Comparison of ENCODE assay signal across 1 cellular context in the genomic region with DNA sequence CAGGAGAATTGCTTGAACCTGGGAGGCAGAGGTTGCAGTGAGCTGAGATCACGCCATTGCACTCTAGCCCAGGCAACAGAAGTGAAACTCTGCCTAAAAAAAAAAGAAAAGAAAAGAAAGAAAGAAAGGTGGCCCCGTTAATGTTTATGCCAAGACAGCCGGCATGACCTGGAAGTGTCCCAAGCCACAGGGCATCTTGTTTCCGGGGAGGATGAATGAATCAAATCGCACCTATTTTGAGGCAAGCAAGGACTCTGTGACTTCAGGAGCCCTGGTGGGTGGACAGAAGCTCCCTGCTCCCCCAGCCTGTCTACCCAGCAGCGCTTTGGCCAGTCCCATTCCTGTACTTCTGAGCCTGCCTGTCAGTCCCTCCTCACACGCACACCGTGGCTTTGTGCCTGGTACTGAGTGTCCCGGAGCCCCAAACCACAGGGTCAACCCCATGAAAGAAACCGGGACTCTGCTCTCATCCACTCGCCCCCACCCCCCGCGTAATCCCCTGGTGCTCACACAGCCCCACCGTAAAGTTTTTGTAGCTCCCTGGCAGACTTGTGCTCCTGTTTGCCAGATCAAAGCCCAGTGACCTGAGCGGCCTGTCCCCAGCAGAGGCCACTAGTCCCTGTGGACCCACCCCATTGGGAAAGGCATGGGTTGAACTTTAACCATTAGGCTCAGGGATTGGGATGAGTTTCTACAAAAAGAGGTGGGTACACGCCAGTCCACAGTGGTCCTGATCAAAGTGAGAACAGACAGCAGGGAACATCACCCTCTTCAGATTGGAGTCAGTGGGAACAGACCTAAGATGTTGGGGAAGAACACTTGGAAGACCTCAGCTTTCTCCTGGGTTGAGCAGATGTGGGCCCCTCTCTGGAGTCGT.
A peak's percentile ranks its signal among the peaks of the same experiment; 100 is the strongest.
TF ChIP-seq lines count a peak whose summit lies in the region.

No MANE protein-coding gene starts in this region.

TF ChIP-seq in HepG2, 621 proteins besides CTCF, POLR2A, EP300 and RAD21 (continued from another document and continues in another):
- TF ChIP-seq, protein P1, sequence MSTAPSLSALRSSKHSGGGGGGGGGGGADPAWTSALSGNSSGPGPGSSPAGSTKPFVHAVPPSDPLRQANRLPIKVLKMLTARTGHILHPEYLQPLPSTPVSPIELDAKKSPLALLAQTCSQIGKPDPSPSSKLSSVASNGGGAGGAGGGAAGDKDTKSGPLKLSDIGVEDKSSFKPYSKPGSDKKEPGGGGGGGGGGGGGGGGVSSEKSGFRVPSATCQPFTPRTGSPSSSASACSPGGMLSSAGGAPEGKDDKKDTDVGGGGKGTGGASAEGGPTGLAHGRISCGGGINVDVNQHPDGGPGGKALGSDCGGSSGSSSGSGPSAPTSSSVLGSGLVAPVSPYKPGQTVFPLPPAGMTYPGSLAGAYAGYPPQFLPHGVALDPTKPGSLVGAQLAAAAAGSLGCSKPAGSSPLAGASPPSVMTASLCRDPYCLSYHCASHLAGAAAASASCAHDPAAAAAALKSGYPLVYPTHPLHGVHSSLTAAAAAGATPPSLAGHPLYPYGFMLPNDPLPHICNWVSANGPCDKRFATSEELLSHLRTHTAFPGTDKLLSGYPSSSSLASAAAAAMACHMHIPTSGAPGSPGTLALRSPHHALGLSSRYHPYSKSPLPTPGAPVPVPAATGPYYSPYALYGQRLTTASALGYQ (CRISPR knock-in tag; IDR thresholded peaks at IDR 0.05) = peak; percentile 66; the same call in 1 of the 2 replicates
- TF ChIP-seq ELF1 (CRISPR knock-in tag; IDR thresholded peaks at IDR 0.05) = peak; percentile 10; the same call in 1 of the 2 replicates
- peak; percentile 81 for TF ChIP-seq POLR2G (IDR thresholded peaks at IDR 0.05; ENCODE audit: low read depth, low read length)
- TF ChIP-seq TCF7 (IDR thresholded peaks at IDR 0.05; ENCODE audit: low read depth) = peak; percentile 79
- TF ChIP-seq BCL6 (CRISPR knock-in tag; IDR thresholded peaks at IDR 0.05) = no peak
- TF ChIP-seq FOXK2 (IDR thresholded peaks at IDR 0.05) = no peak
- TF ChIP-seq ZNF546 (CRISPR knock-in tag; conservative IDR thresholded peaks at IDR 0.05) = no peak
- peak; percentile 73 for TF ChIP-seq RARA (CRISPR knock-in tag; IDR thresholded peaks at IDR 0.05)
- TF ChIP-seq ZFP1 (CRISPR knock-in tag; IDR thresholded peaks at IDR 0.05) = peak; percentile 76; the same call in 1 of the 2 replicates
- TF ChIP-seq, protein P2, sequence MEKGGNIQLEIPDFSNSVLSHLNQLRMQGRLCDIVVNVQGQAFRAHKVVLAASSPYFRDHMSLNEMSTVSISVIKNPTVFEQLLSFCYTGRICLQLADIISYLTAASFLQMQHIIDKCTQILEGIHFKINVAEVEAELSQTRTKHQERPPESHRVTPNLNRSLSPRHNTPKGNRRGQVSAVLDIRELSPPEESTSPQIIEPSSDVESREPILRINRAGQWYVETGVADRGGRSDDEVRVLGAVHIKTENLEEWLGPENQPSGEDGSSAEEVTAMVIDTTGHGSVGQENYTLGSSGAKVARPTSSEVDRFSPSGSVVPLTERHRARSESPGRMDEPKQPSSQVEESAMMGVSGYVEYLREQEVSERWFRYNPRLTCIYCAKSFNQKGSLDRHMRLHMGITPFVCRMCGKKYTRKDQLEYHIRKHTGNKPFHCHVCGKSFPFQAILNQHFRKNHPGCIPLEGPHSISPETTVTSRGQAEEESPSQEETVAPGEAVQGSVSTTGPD (CRISPR knock-in tag; IDR thresholded peaks at IDR 0.05) = no peak
- no peak for TF ChIP-seq KAT2B (IDR thresholded peaks at IDR 0.05; ENCODE audit: borderline replicate concordance, low read depth, low read length)
- TF ChIP-seq LCORL (IDR thresholded peaks at IDR 0.05) = no peak
- TF ChIP-seq LCORL (CRISPR knock-in tag; IDR thresholded peaks at IDR 0.05) = peak; percentile 92; the same call in 1 of the 2 replicates
- 0 out of 2 replicates have a peak, but pooled peaks have one; percentile 23 for TF ChIP-seq ZNF441 (CRISPR knock-in tag; IDR thresholded peaks at IDR 0.05; ENCODE audit: borderline replicate concordance)
- no peak for TF ChIP-seq FIP1L1 (IDR thresholded peaks at IDR 0.05; ENCODE audit: borderline replicate concordance, insufficient read depth, low read depth, low read length)
- TF ChIP-seq, protein P3, sequence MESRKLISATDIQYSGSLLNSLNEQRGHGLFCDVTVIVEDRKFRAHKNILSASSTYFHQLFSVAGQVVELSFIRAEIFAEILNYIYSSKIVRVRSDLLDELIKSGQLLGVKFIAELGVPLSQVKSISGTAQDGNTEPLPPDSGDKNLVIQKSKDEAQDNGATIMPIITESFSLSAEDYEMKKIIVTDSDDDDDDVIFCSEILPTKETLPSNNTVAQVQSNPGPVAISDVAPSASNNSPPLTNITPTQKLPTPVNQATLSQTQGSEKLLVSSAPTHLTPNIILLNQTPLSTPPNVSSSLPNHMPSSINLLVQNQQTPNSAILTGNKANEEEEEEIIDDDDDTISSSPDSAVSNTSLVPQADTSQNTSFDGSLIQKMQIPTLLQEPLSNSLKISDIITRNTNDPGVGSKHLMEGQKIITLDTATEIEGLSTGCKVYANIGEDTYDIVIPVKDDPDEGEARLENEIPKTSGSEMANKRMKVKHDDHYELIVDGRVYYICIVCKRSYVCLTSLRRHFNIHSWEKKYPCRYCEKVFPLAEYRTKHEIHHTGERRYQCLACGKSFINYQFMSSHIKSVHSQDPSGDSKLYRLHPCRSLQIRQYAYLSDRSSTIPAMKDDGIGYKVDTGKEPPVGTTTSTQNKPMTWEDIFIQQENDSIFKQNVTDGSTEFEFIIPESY (CRISPR knock-in tag; IDR thresholded peaks at IDR 0.05) = peak; percentile 42; the same call in 1 of the 2 replicates
- no peak for TF ChIP-seq TEF (CRISPR knock-in tag; IDR thresholded peaks at IDR 0.05)
- TF ChIP-seq ZNF234 (CRISPR knock-in tag; conservative IDR thresholded peaks at IDR 0.05) = no peak
- no peak for TF ChIP-seq TBP (CRISPR knock-in tag; IDR thresholded peaks at IDR 0.05)
- TF ChIP-seq RAD51 (IDR thresholded peaks at IDR 0.05; ENCODE audit: borderline replicate concordance) = no peak
- peak; percentile 64 for TF ChIP-seq ZMYM4 (CRISPR knock-in tag; IDR thresholded peaks at IDR 0.05)
- no peak for TF ChIP-seq ZBTB42 (CRISPR knock-in tag; IDR thresholded peaks at IDR 0.05)
- peak; percentile 45 for TF ChIP-seq ZNF350 (CRISPR knock-in tag; IDR thresholded peaks at IDR 0.05; ENCODE audit: borderline replicate concordance, low read depth)
- TF ChIP-seq ZNF614 (CRISPR knock-in tag; IDR thresholded peaks at IDR 0.05; ENCODE audit: borderline replicate concordance) = peak; percentile 70; the same call in 1 of the 2 replicates
- 0 out of 2 replicates have a peak, but pooled peaks have one; percentile 10 for TF ChIP-seq ONECUT2 (CRISPR knock-in tag; IDR thresholded peaks at IDR 0.05)
- TF ChIP-seq NFAT5 (CRISPR knock-in tag; IDR thresholded peaks at IDR 0.05) = no peak
- TF ChIP-seq ZNF790 (CRISPR knock-in tag; IDR thresholded peaks at IDR 0.05; ENCODE audit: borderline replicate concordance) = peak; percentile 58; the same call in 1 of the 2 replicates
- TF ChIP-seq, protein P4, sequence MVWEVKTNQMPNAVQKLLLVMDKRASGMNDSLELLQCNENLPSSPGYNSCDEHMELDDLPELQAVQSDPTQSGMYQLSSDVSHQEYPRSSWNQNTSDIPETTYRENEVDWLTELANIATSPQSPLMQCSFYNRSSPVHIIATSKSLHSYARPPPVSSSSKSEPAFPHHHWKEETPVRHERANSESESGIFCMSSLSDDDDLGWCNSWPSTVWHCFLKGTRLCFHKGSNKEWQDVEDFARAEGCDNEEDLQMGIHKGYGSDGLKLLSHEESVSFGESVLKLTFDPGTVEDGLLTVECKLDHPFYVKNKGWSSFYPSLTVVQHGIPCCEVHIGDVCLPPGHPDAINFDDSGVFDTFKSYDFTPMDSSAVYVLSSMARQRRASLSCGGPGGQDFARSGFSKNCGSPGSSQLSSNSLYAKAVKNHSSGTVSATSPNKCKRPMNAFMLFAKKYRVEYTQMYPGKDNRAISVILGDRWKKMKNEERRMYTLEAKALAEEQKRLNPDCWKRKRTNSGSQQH (CRISPR knock-in tag; IDR thresholded peaks at IDR 0.05; ENCODE audit: low read depth) = peak; percentile 66; the same call in 1 of the 2 replicates
- TF ChIP-seq, protein P5, sequence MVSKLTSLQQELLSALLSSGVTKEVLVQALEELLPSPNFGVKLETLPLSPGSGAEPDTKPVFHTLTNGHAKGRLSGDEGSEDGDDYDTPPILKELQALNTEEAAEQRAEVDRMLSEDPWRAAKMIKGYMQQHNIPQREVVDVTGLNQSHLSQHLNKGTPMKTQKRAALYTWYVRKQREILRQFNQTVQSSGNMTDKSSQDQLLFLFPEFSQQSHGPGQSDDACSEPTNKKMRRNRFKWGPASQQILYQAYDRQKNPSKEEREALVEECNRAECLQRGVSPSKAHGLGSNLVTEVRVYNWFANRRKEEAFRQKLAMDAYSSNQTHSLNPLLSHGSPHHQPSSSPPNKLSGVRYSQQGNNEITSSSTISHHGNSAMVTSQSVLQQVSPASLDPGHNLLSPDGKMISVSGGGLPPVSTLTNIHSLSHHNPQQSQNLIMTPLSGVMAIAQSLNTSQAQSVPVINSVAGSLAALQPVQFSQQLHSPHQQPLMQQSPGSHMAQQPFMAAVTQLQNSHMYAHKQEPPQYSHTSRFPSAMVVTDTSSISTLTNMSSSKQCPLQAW (CRISPR knock-in tag; IDR thresholded peaks at IDR 0.05) = peak; percentile 94
- peak; percentile 79 for TF ChIP-seq HDAC1 (CRISPR knock-in tag; IDR thresholded peaks at IDR 0.05)
- TF ChIP-seq DR1 (CRISPR knock-in tag; IDR thresholded peaks at IDR 0.05) = peak; percentile 97
- TF ChIP-seq ADNP (CRISPR knock-in tag; IDR thresholded peaks at IDR 0.05) = no peak
- TF ChIP-seq ZNF572 (CRISPR knock-in tag; IDR thresholded peaks at IDR 0.05) = no peak; the same call in 1 of the 2 replicates
- no peak; the same call in 1 of the 2 replicates for TF ChIP-seq YEATS2 (CRISPR knock-in tag; IDR thresholded peaks at IDR 0.05; ENCODE audit: borderline replicate concordance)
- no peak for TF ChIP-seq ZNF282 (IDR thresholded peaks at IDR 0.05; ENCODE audit: partially characterized antibody)
- peak; percentile 83 for TF ChIP-seq ZFP91 (CRISPR knock-in tag; IDR thresholded peaks at IDR 0.05; ENCODE audit: borderline replicate concordance)
- TF ChIP-seq YEATS4 (CRISPR knock-in tag; IDR thresholded peaks at IDR 0.05; ENCODE audit: borderline replicate concordance) = peak; percentile 67; the same call in 1 of the 2 replicates
- TF ChIP-seq ZNF720 (CRISPR knock-in tag; IDR thresholded peaks at IDR 0.05) = no peak
- no peak for TF ChIP-seq SETDB1 (CRISPR knock-in tag; IDR thresholded peaks at IDR 0.05; ENCODE audit: borderline replicate concordance)
- TF ChIP-seq, protein P6, sequence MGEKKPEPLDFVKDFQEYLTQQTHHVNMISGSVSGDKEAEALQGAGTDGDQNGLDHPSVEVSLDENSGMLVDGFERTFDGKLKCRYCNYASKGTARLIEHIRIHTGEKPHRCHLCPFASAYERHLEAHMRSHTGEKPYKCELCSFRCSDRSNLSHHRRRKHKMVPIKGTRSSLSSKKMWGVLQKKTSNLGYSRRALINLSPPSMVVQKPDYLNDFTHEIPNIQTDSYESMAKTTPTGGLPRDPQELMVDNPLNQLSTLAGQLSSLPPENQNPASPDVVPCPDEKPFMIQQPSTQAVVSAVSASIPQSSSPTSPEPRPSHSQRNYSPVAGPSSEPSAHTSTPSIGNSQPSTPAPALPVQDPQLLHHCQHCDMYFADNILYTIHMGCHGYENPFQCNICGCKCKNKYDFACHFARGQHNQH (CRISPR knock-in tag; IDR thresholded peaks at IDR 0.05) = peak; percentile 71; the same call in 1 of the 2 replicates
- peak; percentile 56; the same call in 1 of the 2 replicates for TF ChIP-seq ERF (CRISPR knock-in tag; IDR thresholded peaks at IDR 0.05)
- no peak for TF ChIP-seq ZFP36L2 (CRISPR knock-in tag; IDR thresholded peaks at IDR 0.05)
- peak; percentile 90 for TF ChIP-seq NCOR1 (IDR thresholded peaks at IDR 0.05; ENCODE audit: borderline replicate concordance, low read length)
